In genomic region chr6:11364971-11365397, GRCh38 we compare ENCODE assay signal across 10 cellular contexts.
DNase-seq lines count a peak whose midpoint lies in the region; ATAC-seq, FAIRE-seq and TF ChIP-seq lines count a peak whose summit lies in the region.
"Had no signal": no experiment of that assay in that cellular context is flagged by ENCODE, and none has a peak within 500 bp of the region (broad histone marks: within the 10 kb centered on the region; RNA-seq: fewer than 3 reads in every experiment).

No MANE protein-coding gene starts in this region.

- H3K4me3 Mint-ChIP-seq in astrocyte (ENCODE audit: unreplicated experiment), result no peak overlapping the region

- no peaks in the 10 kb centered on the region for H3K27me3 Mint-ChIP-seq in astrocyte (ENCODE audit: low read depth, unreplicated experiment)

- H3K4me1 Mint-ChIP-seq in astrocyte (ENCODE audit: low read depth, unreplicated experiment), result peaks cover 34% of the 10 kb centered on the region

- no peak overlapping the region for H3K9ac ChIP-seq in astrocyte (ENCODE audit: low read length)

- peak; percentile 46 for FAIRE-seq in GM12892 (lab: Jason Lieb, UNC)
- no peak for FAIRE-seq in astrocyte (lab: Jason Lieb, UNC)
- FAIRE-seq: D721Med had no signal

- H3K27ac ChIP-seq in astrocyte (ENCODE audit: low read depth, low read length), result no peak overlapping the region

- no peak overlapping the region for H3K27ac Mint-ChIP-seq in astrocyte (ENCODE audit: unreplicated experiment)

- peak overlapping the region; percentile 18 for H3K4me2 ChIP-seq in astrocyte (ENCODE audit: low read length)

- peak overlapping the region; percentile 11 for H2AFZ ChIP-seq in astrocyte (ENCODE audit: low read depth, low read length)

- ATAC-seq in left ventricle myocardium superior, result peak; percentile 84
- peak; percentile 82 for ATAC-seq in sciatic nerve
- ATAC-seq in HG03565 (IDR thresholded peaks at IDR 0.05; ENCODE audit: unreplicated experiment), result no peak

- H3K27me3 ChIP-seq in astrocyte (ENCODE audit: insufficient read depth, low read length), result no peaks in the 10 kb centered on the region

- no peak overlapping the region for H3K4me3 ChIP-seq in astrocyte (ENCODE audit: insufficient read depth, low read depth, low read length)

- H3K36me3 Mint-ChIP-seq in astrocyte (ENCODE audit: low read depth, unreplicated experiment), result peaks cover 2% of the 10 kb centered on the region

- no peak for DNase-seq in GM12892 (ENCODE audit: insufficient read length)
- no peak for DNase-seq in astrocyte (ENCODE audit: low read depth)
- DNase-seq in left ventricle myocardium superior, result no peak
- DNase-seq in sciatic nerve (ENCODE audit: low spot score), result no peak
- DNase-seq in stimulated activated CD4-positive, alpha-beta T cell treated with anti-CD3 and anti-CD28 coated beads, Interleukin-4, amount 100 ng/mL, for 24 hours, result no peak
- DNase-seq in UCSD-AML1 (lab: John Stamatoyannopoulos, UW; ENCODE audit: unreplicated experiment), result no peak
- no peak for DNase-seq in stimulated activated CD4-positive, alpha-beta T cell treated with anti-CD3 and anti-CD28 coated beads, Interleukin-1b, Interleukin-23, amount 100 ng/mL, for 48 hours
- DNase-seq: NCI-H524 treated with DMSO at 0.1 percent for 48 hours had no signal

- peaks cover 5% of the 10 kb centered on the region for H3K9me3 Mint-ChIP-seq in astrocyte (ENCODE audit: unreplicated experiment)

- TF ChIP-seq POLR2A in GM12892 (IDR thresholded peaks at IDR 0.05; ENCODE audit: low read depth, low read length), result no peak

- intact Hi-C loops in left ventricle myocardium superior (cut with micrococcal nuclease) (loop anchor here (10.0 kb wide), 1 partner anchor 140 kb away; no protein-coding TSS in a partner anchor), sciatic nerve (cut with DNase I) (no loop called here)

- H3K9me3 ChIP-seq in astrocyte (ENCODE audit: insufficient read depth, low read depth, low read length), result no peaks in the 10 kb centered on the region

- H4K20me1 ChIP-seq in astrocyte (ENCODE audit: insufficient read depth, low read length), result no peaks in the 10 kb centered on the region

- H3K4me1 ChIP-seq in astrocyte (ENCODE audit: insufficient read depth, low read length), result peaks cover 22% of the 10 kb centered on the region

- no peaks in the 10 kb centered on the region for H3K79me2 ChIP-seq in astrocyte (ENCODE audit: insufficient read depth, low read length)

- H3K36me3 ChIP-seq in astrocyte (ENCODE audit: insufficient read depth, low read length), result no peaks in the 10 kb centered on the region

- TF ChIP-seq CTCF in astrocyte (IDR thresholded peaks at IDR 0.05; ENCODE audit: insufficient read depth, low read depth, low read length), result no peak
